ENCODE assay signal across 8 cellular contexts in the genomic region with DNA sequence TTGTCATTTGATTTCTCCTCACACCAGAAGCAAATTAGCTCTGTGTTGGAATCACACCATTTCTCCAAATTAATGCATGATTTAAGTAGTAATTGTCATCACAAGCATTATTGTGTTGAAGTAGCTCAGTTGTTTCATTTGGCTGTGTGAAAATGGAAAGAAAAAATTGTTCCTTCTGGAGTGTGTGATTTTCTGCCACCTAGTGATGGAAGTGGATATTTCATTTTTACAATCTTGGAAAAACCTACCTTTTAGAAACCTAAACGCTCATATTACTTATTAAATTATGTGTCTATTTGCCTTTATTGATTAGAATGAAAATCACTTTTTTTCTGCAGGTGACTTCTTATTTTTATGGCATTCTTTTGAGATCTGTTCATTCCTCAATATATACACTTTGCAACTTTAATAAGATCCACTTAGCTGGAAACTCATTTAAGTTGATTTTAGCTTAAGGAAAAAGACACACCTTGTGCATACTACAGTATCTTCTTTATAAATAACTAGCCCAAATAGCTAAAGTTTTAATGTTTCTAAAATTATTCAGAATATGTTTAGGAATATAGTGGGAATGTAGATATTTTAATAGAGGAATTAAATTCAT. TPM values are rescaled to one million over a fixed set of nuclear protein-coding genes. Genes with fewer than 3 reads are reported as not detected.
A peak's percentile ranks its signal among the peaks of the same experiment; 100 is the strongest.
DNase-seq lines count a peak whose midpoint lies in the region; TF ChIP-seq lines count a peak whose summit lies in the region.

No MANE protein-coding gene starts in this region.

- H3K27ac ChIP-seq in H9 (ENCODE audit: insufficient read length, low read depth, low read length) (no peak overlapping the region), PC-9 (no peak overlapping the region)

- H4K20me1 ChIP-seq in H9 (ENCODE audit: control insufficient read depth, insufficient read depth, insufficient read length) (no peaks in the 10 kb centered on the region), PC-9 (ENCODE audit: insufficient read depth) (no peaks in the 10 kb centered on the region)

- H2BK5ac ChIP-seq in H9 (ENCODE audit: insufficient read length, low read length): no peak overlapping the region

- no peak overlapping the region for H2BK12ac ChIP-seq in H9 (ENCODE audit: insufficient read length, low read depth, low read length)

- H3K56ac ChIP-seq in H9 (ENCODE audit: insufficient read length, low read depth, low read length): no peak overlapping the region

- H3K4me1 ChIP-seq in H9 (ENCODE audit: insufficient read depth, low read length): no peaks in the 10 kb centered on the region
- no peaks in the 10 kb centered on the region for H3K4me1 ChIP-seq in PC-9 (replicated peaks; ENCODE audit: insufficient read depth)

- intact Hi-C loops in PC-9 (cut with micrococcal nuclease; ENCODE audit: unreplicated experiment): loop anchor here (1.0 to 10.0 kb wide), 4 partner anchors 57 to 1452 kb away; no protein-coding TSS in a partner anchor
- intact Hi-C loops in activated T-helper 2 cell treated with anti-CD3 and anti-CD28 coated beads, Interferon-gamma antibody, Interleukin-2, Interleukin-4, amounts not matched to agents 10 μg/mL and 5 μg/mL and 100 μg/mL, durations not matched to agents 14 hours and 24 hours and 36 hours (cut with micrococcal nuclease): loop anchor here (2.0 kb wide), 1 partner anchor 373 kb away; no protein-coding TSS in a partner anchor

- H2BK120ac ChIP-seq in H9 (ENCODE audit: low read depth, low read length, poor library complexity, severe bottlenecking): no peak overlapping the region

- no peak overlapping the region for H3K18ac ChIP-seq in H9 (ENCODE audit: insufficient read length, low read depth, low read length)

- POLR2A ChIA-PET in PC-9 (lab: Charles Lee; ENCODE audit: unreplicated experiment): interaction anchor here (0.6 to 0.7 kb wide), 4 partner anchors 9 to 306 kb away, joined by 3 to 5 read pairs (median 3); no protein-coding TSS in a partner anchor

- H3F3A ChIP-seq in PC-9 (ENCODE audit: insufficient read depth, low read depth): no peaks in the 10 kb centered on the region

- H3K27ac Mint-ChIP-seq in H9: no peak overlapping the region
- H3K27ac Mint-ChIP-seq in activated T-helper 2 cell treated with anti-CD3 and anti-CD28 coated beads, Interferon-gamma antibody, Interleukin-2, Interleukin-4, amounts not matched to agents 10 μg/mL and 5 μg/mL and 100 μg/mL, durations not matched to agents 14 hours and 24 hours and 36 hours: no peak overlapping the region

- no peaks in the 10 kb centered on the region for H3K27me3 Mint-ChIP-seq in H9 (ENCODE audit: low read depth)
- H3K27me3 Mint-ChIP-seq in activated T-helper 2 cell treated with anti-CD3 and anti-CD28 coated beads, Interferon-gamma antibody, Interleukin-2, Interleukin-4, amounts not matched to agents 10 μg/mL and 5 μg/mL and 100 μg/mL, durations not matched to agents 14 hours and 24 hours and 36 hours (ENCODE audit: low read depth): no peaks in the 10 kb centered on the region

- H3K14ac ChIP-seq in H9 (ENCODE audit: insufficient read depth, low read length): no peak overlapping the region

- no peak overlapping the region for H3K4me3 ChIP-seq in PC-9
- H3K4me3 ChIP-seq in fibroblast of pulmonary artery (replicated peaks; ENCODE audit: low read depth, low read length): no peak overlapping the region

- no peak overlapping the region for H2BK15ac ChIP-seq in H9 (ENCODE audit: low read depth, low read length)

- H3K27me3 ChIP-seq in H9 (ENCODE audit: insufficient read depth, low read length) (no peaks in the 10 kb centered on the region), PC-9 (ENCODE audit: insufficient read depth, low read depth) (no peaks in the 10 kb centered on the region)

- H3K9me3 ChIP-seq in H9 (ENCODE audit: control insufficient read depth, low read depth, low read length) (no peaks in the 10 kb centered on the region), PC-9 (ENCODE audit: insufficient read depth, low read depth) (no peaks in the 10 kb centered on the region)

- CTCF ChIA-PET in PC-9 (lab: Charles Lee): interaction anchor here (0.6 to 1.3 kb wide), 8 partner anchors 16 to 1243 kb away, joined by 3 to 9 read pairs (median 3); no protein-coding TSS in a partner anchor

- H3K4ac ChIP-seq in H9 (ENCODE audit: low read depth, low read length): no peak overlapping the region

- H3T11ph ChIP-seq in H9 (ENCODE audit: low read length): no peak overlapping the region

- H4K5ac ChIP-seq in H9 (ENCODE audit: insufficient read length, low read depth, low read length): no peak overlapping the region

- TF ChIP-seq CTCF in H9 (conservative IDR thresholded peaks at IDR 0.05) (peak; percentile 68), PC-9 (conservative IDR thresholded peaks at IDR 0.05) (peak; percentile 76), fibroblast of pulmonary artery (IDR thresholded peaks at IDR 0.05; ENCODE audit: low read length, missing control alignments) (peak; percentile 70)

- no peak overlapping the region for H4K91ac ChIP-seq in H9 (ENCODE audit: insufficient read length, low read depth, low read length)

- H2AK5ac ChIP-seq in H9 (ENCODE audit: insufficient read length, low read length): no peak overlapping the region

- no peak overlapping the region for H2BK20ac ChIP-seq in H9 (ENCODE audit: low read depth, low read length, poor library complexity, severe bottlenecking)

- H4K8ac ChIP-seq in H9 (replicated peaks; ENCODE audit: insufficient read length, low read depth, low read length): no peak overlapping the region

- H3K9me3 Mint-ChIP-seq in H9: no peaks in the 10 kb centered on the region
- no peaks in the 10 kb centered on the region for H3K9me3 Mint-ChIP-seq in activated T-helper 2 cell treated with anti-CD3 and anti-CD28 coated beads, Interferon-gamma antibody, Interleukin-2, Interleukin-4, amounts not matched to agents 10 μg/mL and 5 μg/mL and 100 μg/mL, durations not matched to agents 14 hours and 24 hours and 36 hours

- H3K4me3 Mint-ChIP-seq in H9: no peak overlapping the region
- H3K4me3 Mint-ChIP-seq in activated T-helper 2 cell treated with anti-CD3 and anti-CD28 coated beads, Interferon-gamma antibody, Interleukin-2, Interleukin-4, amounts not matched to agents 10 μg/mL and 5 μg/mL and 100 μg/mL, durations not matched to agents 14 hours and 24 hours and 36 hours (ENCODE audit: low read depth): no peak overlapping the region

- no peaks in the 10 kb centered on the region for H3K36me3 Mint-ChIP-seq in H9 (ENCODE audit: insufficient read depth in 1 of 3, low read depth in 3 of 3)
- H3K36me3 Mint-ChIP-seq in activated T-helper 2 cell treated with anti-CD3 and anti-CD28 coated beads, Interferon-gamma antibody, Interleukin-2, Interleukin-4, amounts not matched to agents 10 μg/mL and 5 μg/mL and 100 μg/mL, durations not matched to agents 14 hours and 24 hours and 36 hours (ENCODE audit: low read depth): no peaks in the 10 kb centered on the region

- H3K23me2 ChIP-seq in H9 (ENCODE audit: insufficient read length, low read depth, low read length, poor library complexity, severe bottlenecking): no peaks in the 10 kb centered on the region

- H3K4me2 ChIP-seq in H9 (ENCODE audit: insufficient read depth, insufficient read length, low read length) (no peak overlapping the region), PC-9 (no peak overlapping the region)

- H2AFZ ChIP-seq in H9 (ENCODE audit: low read length) (no peak overlapping the region), PC-9 (no peak overlapping the region)

- no peaks in the 10 kb centered on the region for H3K36me3 ChIP-seq in PC-9 (ENCODE audit: low read depth)

- no peak overlapping the region for H3K23ac ChIP-seq in H9 (ENCODE audit: insufficient read length, low read depth, low read length)

- no TSS peak for BruUV-seq in PC-9 (replicated peaks; lab: Mats Ljungman, UMichigan)

- peak; percentile 60 for DNase-seq in DMS53 (lab: John Stamatoyannopoulos, UW)
- DNase-seq in H9: no peak
- DNase-seq in PC-9: no peak
- peak; percentile 31 for DNase-seq in fibroblast of pulmonary artery (ENCODE audit: low read depth)
- DNase-seq in stromal cell of bone marrow (ENCODE audit: low read depth): peak; percentile 10
- no peak for DNase-seq in activated naive CD4-positive, alpha-beta T cell treated with Interleukin-2 at 50 U/mL for 16 hours
- DNase-seq in activated T-helper 2 cell treated with anti-CD3 and anti-CD28 coated beads, Interferon-gamma antibody, Interleukin-2, Interleukin-4, amounts not matched to agents 10 μg/mL and 5 μg/mL and 100 μg/mL, durations not matched to agents 14 hours and 24 hours and 36 hours (ENCODE audit: low spot score): no peak
- no peak for DNase-seq in HK-2 (ENCODE audit: unreplicated experiment)

- H3K79me2 ChIP-seq in H9 (ENCODE audit: insufficient read depth, low read length): no peaks in the 10 kb centered on the region
- H3K79me2 ChIP-seq in PC-9 (ENCODE audit: low read depth): no peaks in the 10 kb centered on the region

- no peaks in the 10 kb centered on the region for H3K79me1 ChIP-seq in H9 (ENCODE audit: insufficient read depth, low read depth, low read length, poor library complexity, severe bottlenecking)

- no peaks in the 10 kb centered on the region for H3K9me2 ChIP-seq in PC-9 (ENCODE audit: insufficient read depth)

- no peaks in the 10 kb centered on the region for H3K4me1 Mint-ChIP-seq in H9
- peaks cover 3% of the 10 kb centered on the region for H3K4me1 Mint-ChIP-seq in activated T-helper 2 cell treated with anti-CD3 and anti-CD28 coated beads, Interferon-gamma antibody, Interleukin-2, Interleukin-4, amounts not matched to agents 10 μg/mL and 5 μg/mL and 100 μg/mL, durations not matched to agents 14 hours and 24 hours and 36 hours (ENCODE audit: low read depth)

- no peak overlapping the region for H3K9ac ChIP-seq in H9 (ENCODE audit: extremely low read depth, insufficient read length, low read length)

- no CpG with 5 or more reads among the region's 1 CpG for WGBS in H9 (ENCODE audit: extremely low coverage, insufficient read length, low lambda C conversion rate)

RNA-seq across cellular contexts. Expression of a gene that starts 50.0 kb away (rescaled TPM):
- 136 and 137 TPM in 2 replicates for total RNA-seq in H9 (2021)
- total RNA-seq in PC-9 (2021): 235 and 269 TPM in 2 replicates
- total RNA-seq in activated T-helper 2 cell treated with anti-CD3 and anti-CD28 coated beads, Interferon-gamma antibody, Interleukin-2, Interleukin-4, amounts not matched to agents 10 μg/mL and 5 μg/mL and 100 μg/mL, durations not matched to agents 14 hours and 24 hours and 36 hours: 264 and 271 TPM in 2 replicates

Comparison
In these comparisons a context has a peak if more than half of its experiments do, and no peak if none do; other contexts are left out.
1. DNase-seq: peak in DMS53 (single experiment), fibroblast of pulmonary artery (single experiment) and stromal cell of bone marrow (single experiment); none in H9 (single experiment), PC-9 (0 of 2), activated naive CD4-positive, alpha-beta T cell treated with Interleukin-2 at 50 U/mL for 16 hours (single experiment), activated T-helper 2 cell treated with anti-CD3 and anti-CD28 coated beads, Interferon-gamma antibody, Interleukin-2, Interleukin-4, amounts not matched to agents 10 μg/mL and 5 μg/mL and 100 μg/mL, durations not matched to agents 14 hours and 24 hours and 36 hours (single experiment) and HK-2 (single experiment).
2. Peak in every context shown above with its lines, with median percentiles within 50 percentile points of each other: CTCF ChIP-seq.